Comparison of ENCODE assay signal across 1 cellular context in the genomic region with DNA sequence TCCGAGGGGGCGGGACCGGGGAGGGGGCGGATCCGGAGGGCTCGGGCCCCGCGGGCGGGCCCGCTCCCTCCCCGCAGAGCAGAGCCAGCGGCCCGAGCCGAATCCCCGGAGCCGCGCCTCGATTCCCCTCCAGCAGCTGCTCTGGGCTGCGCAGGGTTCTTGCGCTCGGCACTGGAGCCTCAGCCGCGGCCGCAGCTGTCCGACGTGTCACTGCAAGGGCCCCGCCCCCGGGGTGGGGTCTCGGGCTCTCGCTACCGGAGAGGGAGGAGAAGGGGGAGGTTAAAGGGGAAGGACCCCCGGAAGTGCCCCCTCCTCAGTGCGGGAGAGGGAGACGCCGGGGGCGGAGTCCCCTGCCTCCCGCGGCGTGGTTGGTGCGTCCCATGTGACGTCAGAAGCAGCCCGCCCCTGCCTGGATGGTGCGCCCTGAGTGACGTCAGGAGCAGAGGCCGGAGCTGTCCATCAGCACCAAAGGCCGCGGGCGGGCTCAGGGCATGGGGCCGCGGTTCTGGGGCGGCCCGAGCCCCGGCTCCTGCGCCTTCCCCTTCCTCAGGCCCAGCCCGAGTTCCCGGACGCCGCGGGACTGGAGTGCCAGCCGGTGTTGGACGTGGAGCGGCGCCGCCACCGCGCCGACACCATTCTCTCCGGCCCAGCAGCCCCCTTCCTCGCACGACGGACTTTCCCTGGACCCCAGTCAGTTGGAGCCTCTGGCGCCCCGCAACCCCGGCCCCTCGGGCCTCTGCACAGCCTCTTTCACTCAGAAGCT.
TF ChIP-seq lines count a peak whose summit lies in the region.

A gene with protein sequence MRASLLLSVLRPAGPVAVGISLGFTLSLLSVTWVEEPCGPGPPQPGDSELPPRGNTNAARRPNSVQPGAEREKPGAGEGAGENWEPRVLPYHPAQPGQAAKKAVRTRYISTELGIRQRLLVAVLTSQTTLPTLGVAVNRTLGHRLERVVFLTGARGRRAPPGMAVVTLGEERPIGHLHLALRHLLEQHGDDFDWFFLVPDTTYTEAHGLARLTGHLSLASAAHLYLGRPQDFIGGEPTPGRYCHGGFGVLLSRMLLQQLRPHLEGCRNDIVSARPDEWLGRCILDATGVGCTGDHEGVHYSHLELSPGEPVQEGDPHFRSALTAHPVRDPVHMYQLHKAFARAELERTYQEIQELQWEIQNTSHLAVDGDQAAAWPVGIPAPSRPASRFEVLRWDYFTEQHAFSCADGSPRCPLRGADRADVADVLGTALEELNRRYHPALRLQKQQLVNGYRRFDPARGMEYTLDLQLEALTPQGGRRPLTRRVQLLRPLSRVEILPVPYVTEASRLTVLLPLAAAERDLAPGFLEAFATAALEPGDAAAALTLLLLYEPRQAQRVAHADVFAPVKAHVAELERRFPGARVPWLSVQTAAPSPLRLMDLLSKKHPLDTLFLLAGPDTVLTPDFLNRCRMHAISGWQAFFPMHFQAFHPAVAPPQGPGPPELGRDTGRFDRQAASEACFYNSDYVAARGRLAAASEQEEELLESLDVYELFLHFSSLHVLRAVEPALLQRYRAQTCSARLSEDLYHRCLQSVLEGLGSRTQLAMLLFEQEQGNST (minus strand): TSS at position 214 of the 763 bp plus-strand sequence. CDS start 271 bp downstream, outside the sequence.
A gene with protein sequence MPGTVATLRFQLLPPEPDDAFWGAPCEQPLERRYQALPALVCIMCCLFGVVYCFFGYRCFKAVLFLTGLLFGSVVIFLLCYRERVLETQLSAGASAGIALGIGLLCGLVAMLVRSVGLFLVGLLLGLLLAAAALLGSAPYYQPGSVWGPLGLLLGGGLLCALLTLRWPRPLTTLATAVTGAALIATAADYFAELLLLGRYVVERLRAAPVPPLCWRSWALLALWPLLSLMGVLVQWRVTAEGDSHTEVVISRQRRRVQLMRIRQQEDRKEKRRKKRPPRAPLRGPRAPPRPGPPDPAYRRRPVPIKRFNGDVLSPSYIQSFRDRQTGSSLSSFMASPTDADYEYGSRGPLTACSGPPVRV (plus strand): TSS at position 433 of the 763 bp plus-strand sequence. CDS start 700 bp downstream, outside the sequence.

TF ChIP-seq in GM12878, 131 proteins besides CTCF, POLR2A, EP300 and RAD21 (continued from another document and continues in another):
- TF ChIP-seq, protein P1, sequence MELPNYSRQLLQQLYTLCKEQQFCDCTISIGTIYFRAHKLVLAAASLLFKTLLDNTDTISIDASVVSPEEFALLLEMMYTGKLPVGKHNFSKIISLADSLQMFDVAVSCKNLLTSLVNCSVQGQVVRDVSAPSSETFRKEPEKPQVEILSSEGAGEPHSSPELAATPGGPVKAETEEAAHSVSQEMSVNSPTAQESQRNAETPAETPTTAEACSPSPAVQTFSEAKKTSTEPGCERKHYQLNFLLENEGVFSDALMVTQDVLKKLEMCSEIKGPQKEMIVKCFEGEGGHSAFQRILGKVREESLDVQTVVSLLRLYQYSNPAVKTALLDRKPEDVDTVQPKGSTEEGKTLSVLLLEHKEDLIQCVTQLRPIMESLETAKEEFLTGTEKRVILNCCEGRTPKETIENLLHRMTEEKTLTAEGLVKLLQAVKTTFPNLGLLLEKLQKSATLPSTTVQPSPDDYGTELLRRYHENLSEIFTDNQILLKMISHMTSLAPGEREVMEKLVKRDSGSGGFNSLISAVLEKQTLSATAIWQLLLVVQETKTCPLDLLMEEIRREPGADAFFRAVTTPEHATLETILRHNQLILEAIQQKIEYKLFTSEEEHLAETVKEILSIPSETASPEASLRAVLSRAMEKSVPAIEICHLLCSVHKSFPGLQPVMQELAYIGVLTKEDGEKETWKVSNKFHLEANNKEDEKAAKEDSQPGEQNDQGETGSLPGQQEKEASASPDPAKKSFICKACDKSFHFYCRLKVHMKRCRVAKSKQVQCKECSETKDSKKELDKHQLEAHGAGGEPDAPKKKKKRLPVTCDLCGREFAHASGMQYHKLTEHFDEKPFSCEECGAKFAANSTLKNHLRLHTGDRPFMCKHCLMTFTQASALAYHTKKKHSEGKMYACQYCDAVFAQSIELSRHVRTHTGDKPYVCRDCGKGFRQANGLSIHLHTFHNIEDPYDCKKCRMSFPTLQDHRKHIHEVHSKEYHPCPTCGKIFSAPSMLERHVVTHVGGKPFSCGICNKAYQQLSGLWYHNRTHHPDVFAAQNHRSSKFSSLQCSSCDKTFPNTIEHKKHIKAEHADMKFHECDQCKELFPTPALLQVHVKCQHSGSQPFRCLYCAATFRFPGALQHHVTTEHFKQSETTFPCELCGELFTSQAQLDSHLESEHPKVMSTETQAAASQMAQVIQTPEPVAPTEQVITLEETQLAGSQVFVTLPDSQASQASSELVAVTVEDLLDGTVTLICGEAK (IDR thresholded peaks at IDR 0.05; ENCODE audit: borderline replicate concordance) = peak; percentile 77
- TF ChIP-seq, protein P2, sequence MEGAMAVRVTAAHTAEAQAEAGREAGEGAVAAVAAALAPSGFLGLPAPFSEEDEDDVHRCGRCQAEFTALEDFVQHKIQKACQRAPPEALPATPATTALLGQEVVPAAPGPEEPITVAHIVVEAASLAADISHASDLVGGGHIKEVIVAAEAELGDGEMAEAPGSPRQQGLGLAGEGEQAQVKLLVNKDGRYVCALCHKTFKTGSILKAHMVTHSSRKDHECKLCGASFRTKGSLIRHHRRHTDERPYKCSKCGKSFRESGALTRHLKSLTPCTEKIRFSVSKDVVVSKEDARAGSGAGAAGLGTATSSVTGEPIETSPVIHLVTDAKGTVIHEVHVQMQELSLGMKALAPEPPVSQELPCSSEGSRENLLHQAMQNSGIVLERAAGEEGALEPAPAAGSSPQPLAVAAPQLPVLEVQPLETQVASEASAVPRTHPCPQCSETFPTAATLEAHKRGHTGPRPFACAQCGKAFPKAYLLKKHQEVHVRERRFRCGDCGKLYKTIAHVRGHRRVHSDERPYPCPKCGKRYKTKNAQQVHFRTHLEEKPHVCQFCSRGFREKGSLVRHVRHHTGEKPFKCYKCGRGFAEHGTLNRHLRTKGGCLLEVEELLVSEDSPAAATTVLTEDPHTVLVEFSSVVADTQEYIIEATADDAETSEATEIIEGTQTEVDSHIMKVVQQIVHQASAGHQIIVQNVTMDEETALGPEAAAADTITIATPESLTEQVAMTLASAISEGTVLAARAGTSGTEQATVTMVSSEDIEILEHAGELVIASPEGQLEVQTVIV (IDR thresholded peaks at IDR 0.05; ENCODE audit: borderline replicate concordance, partially characterized antibody) = peak; percentile 13
- TF ChIP-seq NR2F1 (conservative IDR thresholded peaks at IDR 0.05) = peak; percentile 82
- no peak for TF ChIP-seq TCF7 (IDR thresholded peaks at IDR 0.05; ENCODE audit: borderline replicate concordance)
- TF ChIP-seq RUNX3 (IDR thresholded peaks at IDR 0.05; ENCODE audit: low read length) = no peak
- TF ChIP-seq POU2F2 (IDR thresholded peaks at IDR 0.05; ENCODE audit: borderline replicate concordance, low read depth, low read length) = no peak
- peak; percentile 75; the same call in 1 of the 2 replicates for TF ChIP-seq RFX5 (IDR thresholded peaks at IDR 0.05; ENCODE audit: low read depth, low read length)
- no peak for TF ChIP-seq DPF2 (IDR thresholded peaks at IDR 0.05)
- TF ChIP-seq RCOR1 (conservative IDR thresholded peaks at IDR 0.05; ENCODE audit: low read depth, low read length) = 0 out of 2 replicates have a peak, but pooled peaks have one; percentile 24
- TF ChIP-seq ZNF622 (IDR thresholded peaks at IDR 0.05) = no peak
- TF ChIP-seq, protein P3, sequence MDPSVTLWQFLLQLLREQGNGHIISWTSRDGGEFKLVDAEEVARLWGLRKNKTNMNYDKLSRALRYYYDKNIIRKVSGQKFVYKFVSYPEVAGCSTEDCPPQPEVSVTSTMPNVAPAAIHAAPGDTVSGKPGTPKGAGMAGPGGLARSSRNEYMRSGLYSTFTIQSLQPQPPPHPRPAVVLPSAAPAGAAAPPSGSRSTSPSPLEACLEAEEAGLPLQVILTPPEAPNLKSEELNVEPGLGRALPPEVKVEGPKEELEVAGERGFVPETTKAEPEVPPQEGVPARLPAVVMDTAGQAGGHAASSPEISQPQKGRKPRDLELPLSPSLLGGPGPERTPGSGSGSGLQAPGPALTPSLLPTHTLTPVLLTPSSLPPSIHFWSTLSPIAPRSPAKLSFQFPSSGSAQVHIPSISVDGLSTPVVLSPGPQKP (IDR thresholded peaks at IDR 0.05; ENCODE audit: low read depth, low read length) = peak; percentile 71
- TF ChIP-seq MXI1 (IDR thresholded peaks at IDR 0.05; ENCODE audit: low read depth, low read length) = peak; percentile 71
- 0 out of 2 replicates have a peak, but pooled peaks have one; percentile 26 for TF ChIP-seq TBL1XR1 (IDR thresholded peaks at IDR 0.05; ENCODE audit: low read depth, low read length)
- peak in 1 of 2 experiments; percentile 39; a peak in 2 of 3 replicates for TF ChIP-seq EGR1 (IDR thresholded peaks at IDR 0.05; ENCODE audit: borderline replicate concordance in 1 of 2, low read depth in 2 of 2, low read length in 2 of 2)
- no peak for TF ChIP-seq NFXL1 (IDR thresholded peaks at IDR 0.05; ENCODE audit: borderline replicate concordance)
- TF ChIP-seq NFYA (IDR thresholded peaks at IDR 0.05; ENCODE audit: borderline replicate concordance, low read depth, low read length) = no peak
- TF ChIP-seq CEBPB (IDR thresholded peaks at IDR 0.05; ENCODE audit: borderline replicate concordance in 1 of 2, low read depth in 2 of 2, low read length in 2 of 2) = no peak
- no peak for TF ChIP-seq ZNF384 (IDR thresholded peaks at IDR 0.05; ENCODE audit: borderline replicate concordance, low read depth, low read length)
- TF ChIP-seq, protein P4, sequence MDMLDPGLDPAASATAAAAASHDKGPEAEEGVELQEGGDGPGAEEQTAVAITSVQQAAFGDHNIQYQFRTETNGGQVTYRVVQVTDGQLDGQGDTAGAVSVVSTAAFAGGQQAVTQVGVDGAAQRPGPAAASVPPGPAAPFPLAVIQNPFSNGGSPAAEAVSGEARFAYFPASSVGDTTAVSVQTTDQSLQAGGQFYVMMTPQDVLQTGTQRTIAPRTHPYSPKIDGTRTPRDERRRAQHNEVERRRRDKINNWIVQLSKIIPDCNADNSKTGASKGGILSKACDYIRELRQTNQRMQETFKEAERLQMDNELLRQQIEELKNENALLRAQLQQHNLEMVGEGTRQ (IDR thresholded peaks at IDR 0.05; ENCODE audit: borderline replicate concordance, low read depth, low read length) = no peak
- TF ChIP-seq SREBF2 (IDR thresholded peaks at IDR 0.05; ENCODE audit: low read length) = no peak
- no peak for TF ChIP-seq RBBP5 (conservative IDR thresholded peaks at IDR 0.05)
- TF ChIP-seq, protein P5, sequence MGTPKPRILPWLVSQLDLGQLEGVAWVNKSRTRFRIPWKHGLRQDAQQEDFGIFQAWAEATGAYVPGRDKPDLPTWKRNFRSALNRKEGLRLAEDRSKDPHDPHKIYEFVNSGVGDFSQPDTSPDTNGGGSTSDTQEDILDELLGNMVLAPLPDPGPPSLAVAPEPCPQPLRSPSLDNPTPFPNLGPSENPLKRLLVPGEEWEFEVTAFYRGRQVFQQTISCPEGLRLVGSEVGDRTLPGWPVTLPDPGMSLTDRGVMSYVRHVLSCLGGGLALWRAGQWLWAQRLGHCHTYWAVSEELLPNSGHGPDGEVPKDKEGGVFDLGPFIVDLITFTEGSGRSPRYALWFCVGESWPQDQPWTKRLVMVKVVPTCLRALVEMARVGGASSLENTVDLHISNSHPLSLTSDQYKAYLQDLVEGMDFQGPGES (IDR thresholded peaks at IDR 0.05) = no peak
- peak; percentile 59 to 63; a peak in 2 of 4 replicates for TF ChIP-seq BHLHE40 (IDR thresholded peaks at IDR 0.05; ENCODE audit: borderline replicate concordance in 1 of 2, low read depth in 2 of 2, low read length in 1 of 2)
- 0 out of 2 replicates have a peak, but pooled peaks have one; percentile 14 for TF ChIP-seq SREBF1 (IDR thresholded peaks at IDR 0.05; ENCODE audit: low read length)
- TF ChIP-seq, protein P6, sequence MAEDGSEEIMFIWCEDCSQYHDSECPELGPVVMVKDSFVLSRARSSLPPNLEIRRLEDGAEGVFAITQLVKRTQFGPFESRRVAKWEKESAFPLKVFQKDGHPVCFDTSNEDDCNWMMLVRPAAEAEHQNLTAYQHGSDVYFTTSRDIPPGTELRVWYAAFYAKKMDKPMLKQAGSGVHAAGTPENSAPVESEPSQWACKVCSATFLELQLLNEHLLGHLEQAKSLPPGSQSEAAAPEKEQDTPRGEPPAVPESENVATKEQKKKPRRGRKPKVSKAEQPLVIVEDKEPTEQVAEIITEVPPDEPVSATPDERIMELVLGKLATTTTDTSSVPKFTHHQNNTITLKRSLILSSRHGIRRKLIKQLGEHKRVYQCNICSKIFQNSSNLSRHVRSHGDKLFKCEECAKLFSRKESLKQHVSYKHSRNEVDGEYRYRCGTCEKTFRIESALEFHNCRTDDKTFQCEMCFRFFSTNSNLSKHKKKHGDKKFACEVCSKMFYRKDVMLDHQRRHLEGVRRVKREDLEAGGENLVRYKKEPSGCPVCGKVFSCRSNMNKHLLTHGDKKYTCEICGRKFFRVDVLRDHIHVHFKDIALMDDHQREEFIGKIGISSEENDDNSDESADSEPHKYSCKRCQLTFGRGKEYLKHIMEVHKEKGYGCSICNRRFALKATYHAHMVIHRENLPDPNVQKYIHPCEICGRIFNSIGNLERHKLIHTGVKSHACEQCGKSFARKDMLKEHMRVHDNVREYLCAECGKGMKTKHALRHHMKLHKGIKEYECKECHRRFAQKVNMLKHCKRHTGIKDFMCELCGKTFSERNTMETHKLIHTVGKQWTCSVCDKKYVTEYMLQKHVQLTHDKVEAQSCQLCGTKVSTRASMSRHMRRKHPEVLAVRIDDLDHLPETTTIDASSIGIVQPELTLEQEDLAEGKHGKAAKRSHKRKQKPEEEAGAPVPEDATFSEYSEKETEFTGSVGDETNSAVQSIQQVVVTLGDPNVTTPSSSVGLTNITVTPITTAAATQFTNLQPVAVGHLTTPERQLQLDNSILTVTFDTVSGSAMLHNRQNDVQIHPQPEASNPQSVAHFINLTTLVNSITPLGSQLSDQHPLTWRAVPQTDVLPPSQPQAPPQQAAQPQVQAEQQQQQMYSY (CRISPR knock-in tag; IDR thresholded peaks at IDR 0.05) = no peak
- no peak for TF ChIP-seq TAF1 (IDR thresholded peaks at IDR 0.05; ENCODE audit: borderline replicate concordance, low read depth, low read length)
- TF ChIP-seq STAT3 (IDR thresholded peaks at IDR 0.05; ENCODE audit: low read depth, low read length) = no peak
- TF ChIP-seq TCF12 (IDR thresholded peaks at IDR 0.05; ENCODE audit: low read depth, low read length) = peak; percentile 14; the same call in 1 of the 2 replicates
- TF ChIP-seq, protein P7, sequence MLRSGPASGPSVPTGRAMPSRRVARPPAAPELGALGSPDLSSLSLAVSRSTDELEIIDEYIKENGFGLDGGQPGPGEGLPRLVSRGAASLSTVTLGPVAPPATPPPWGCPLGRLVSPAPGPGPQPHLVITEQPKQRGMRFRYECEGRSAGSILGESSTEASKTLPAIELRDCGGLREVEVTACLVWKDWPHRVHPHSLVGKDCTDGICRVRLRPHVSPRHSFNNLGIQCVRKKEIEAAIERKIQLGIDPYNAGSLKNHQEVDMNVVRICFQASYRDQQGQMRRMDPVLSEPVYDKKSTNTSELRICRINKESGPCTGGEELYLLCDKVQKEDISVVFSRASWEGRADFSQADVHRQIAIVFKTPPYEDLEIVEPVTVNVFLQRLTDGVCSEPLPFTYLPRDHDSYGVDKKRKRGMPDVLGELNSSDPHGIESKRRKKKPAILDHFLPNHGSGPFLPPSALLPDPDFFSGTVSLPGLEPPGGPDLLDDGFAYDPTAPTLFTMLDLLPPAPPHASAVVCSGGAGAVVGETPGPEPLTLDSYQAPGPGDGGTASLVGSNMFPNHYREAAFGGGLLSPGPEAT (IDR thresholded peaks at IDR 0.05; ENCODE audit: low read depth) = 0 out of 2 replicates have a peak, but pooled peaks have one; percentile 34
- peak; percentile 67 for TF ChIP-seq FOXK2 (IDR thresholded peaks at IDR 0.05)
- no peak for TF ChIP-seq SMARCA5 (IDR thresholded peaks at IDR 0.05)
- peak; percentile 96 for TF ChIP-seq ATF7 (IDR thresholded peaks at IDR 0.05; ENCODE audit: low read depth)
- peak in 1 of 2 experiments; percentile 69; a peak in 2 of 4 replicates for TF ChIP-seq SRF (IDR thresholded peaks at IDR 0.05; ENCODE audit: low read depth in 2 of 2, low read length in 2 of 2)
- TF ChIP-seq SIN3A (IDR thresholded peaks at IDR 0.05; ENCODE audit: low read depth, low read length) = peak; percentile 68; the same call in 1 of the 2 replicates
